8 cellular contexts compared by ENCODE assay signal in the genomic region with DNA sequence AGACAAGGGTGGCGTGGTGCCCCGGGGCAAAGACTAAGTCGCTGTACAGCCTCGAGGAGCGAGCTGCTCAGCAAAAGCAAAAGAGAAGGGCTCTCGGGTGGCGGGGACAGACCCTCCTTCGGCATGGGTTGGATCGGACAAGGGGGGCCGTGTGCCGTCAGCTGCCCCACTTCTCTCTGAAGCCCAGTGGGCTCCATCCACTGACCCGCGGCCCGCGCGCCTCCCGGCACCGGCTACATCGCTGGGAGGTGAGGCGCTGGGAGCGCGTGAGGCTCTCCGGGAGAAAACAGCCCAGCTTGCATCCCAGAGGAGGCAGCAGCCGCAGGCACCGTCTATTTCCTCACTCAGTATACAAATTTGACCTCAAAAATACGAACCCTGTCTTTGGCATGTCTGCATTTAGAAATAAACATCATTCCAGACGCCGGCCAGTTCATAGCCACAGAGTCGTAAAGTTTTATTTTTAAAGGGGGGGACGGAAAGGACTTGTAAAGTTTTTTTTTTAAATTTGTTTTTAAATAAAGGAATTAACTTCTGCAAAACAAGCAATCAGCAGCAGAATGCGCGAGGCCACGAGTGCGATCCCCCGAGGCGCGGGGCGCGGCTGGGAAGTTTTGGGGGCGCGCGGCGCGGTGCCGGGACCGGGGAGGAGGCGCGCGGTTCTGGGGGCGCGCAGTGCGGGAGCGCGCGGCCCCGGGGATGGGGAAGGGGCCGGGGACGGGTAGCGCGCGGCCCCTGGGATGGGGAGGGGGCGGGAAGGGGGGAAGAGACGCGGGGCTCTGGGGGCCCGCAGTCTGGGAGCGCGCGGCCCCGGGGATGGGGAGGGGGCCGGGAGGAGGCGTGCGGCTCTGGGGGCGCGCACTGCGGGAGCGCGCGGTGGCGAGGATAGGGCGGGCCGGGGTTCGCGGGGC. TPM values are rescaled to one million over a fixed set of nuclear protein-coding genes. Genes with fewer than 3 reads are reported as not detected.
DNase-seq lines count a peak whose midpoint lies in the region; ATAC-seq and TF ChIP-seq lines count a peak whose summit lies in the region.

No MANE protein-coding gene starts in this region.

- POLR2A ChIA-PET in OCI-LY7 (lab: Charles Lee) = interaction anchor here (0.5 kb wide), 1 partner anchor 29 kb away, joined by 3 read pairs; no protein-coding TSS in a partner anchor

- peak overlapping the region; percentile 17; the same call in 1 of the 2 replicates for H2AFZ ChIP-seq in OCI-LY7 (ENCODE audit: low read length)

- TF ChIP-seq CTCF in OCI-LY7 (conservative IDR thresholded peaks at IDR 0.05; ENCODE audit: low read length) = no peak

- peaks cover 10% of the 10 kb centered on the region for H3K4me1 ChIP-seq in OCI-LY7 (ENCODE audit: insufficient read depth, low read length, poor library complexity, severe bottlenecking)

- peak overlapping the region; percentile 64 for H3K4me2 ChIP-seq in OCI-LY7 (ENCODE audit: low read length)

- H3K27ac Mint-ChIP-seq in central memory CD8-positive, alpha-beta T cell (ENCODE audit: low read depth) = peak overlapping the region; percentile 74

- H3K9me3 Mint-ChIP-seq in central memory CD8-positive, alpha-beta T cell = no peaks in the 10 kb centered on the region

- peaks cover 51% of the 10 kb centered on the region for H3K4me1 Mint-ChIP-seq in central memory CD8-positive, alpha-beta T cell

- peak; percentile 67 for DNase-seq in activated CD8-positive, alpha-beta memory T cell treated with anti-CD3 and anti-CD28 coated beads for 24 hours
- no peak for DNase-seq in activated CD8-positive, alpha-beta memory T cell treated with anti-CD3 and anti-CD28 coated beads, Interleukin-2, amount 50 U/mL, for 48 hours
- DNase-seq in OCI-LY7 (ENCODE audit: low spot score) = peak; percentile 40
- DNase-seq in central memory CD8-positive, alpha-beta T cell (ENCODE audit: low spot score in 2 of 2) = no peak
- peak; percentile 82 for DNase-seq in islet precursor cell
- no peak for DNase-seq in DMS153 treated with DMSO at 0.1 percent for 48 hours (lab: John Stamatoyannopoulos, UW; ENCODE audit: unreplicated experiment)

- CTCF ChIA-PET in OCI-LY7 (lab: Charles Lee; ENCODE audit: unreplicated experiment) = no interaction called here

- no peaks in the 10 kb centered on the region for H4K20me1 ChIP-seq in OCI-LY7 (ENCODE audit: insufficient read depth, low read length)

- H3K4me3 ChIP-seq in OCI-LY7 (ENCODE audit: low read depth, low read length, poor library complexity, severe bottlenecking) (peak overlapping the region; percentile 62), skin epidermis (peak overlapping the region; percentile 51 to 75 (median 67))

- no peaks in the 10 kb centered on the region for H3K79me2 ChIP-seq in OCI-LY7 (ENCODE audit: insufficient read depth, low read depth, low read length)

- ATAC-seq in HG02798 (IDR thresholded peaks at IDR 0.05; ENCODE audit: poor library complexity, unreplicated experiment) = peak; percentile 15
- ATAC-seq in central memory CD8-positive, alpha-beta T cell (replicated peaks; ENCODE audit: extremely low read depth, poor library complexity, severe bottlenecking) = no peak

- H3K27ac ChIP-seq in OCI-LY7 (ENCODE audit: low read depth, low read length, poor library complexity, severe bottlenecking) (no peak overlapping the region), skin epidermis (peak overlapping the region in 13 of 21 experiments; percentile 4 to 81 (median 71))

- intact Hi-C loops in OCI-LY7 (cut with micrococcal nuclease; ENCODE audit: unreplicated experiment) = loop anchor here (10.0 kb wide), 1 partner anchor 1667 kb away; a partner anchor contains a TSS

- peaks cover 22% of the 10 kb centered on the region for H3K27me3 Mint-ChIP-seq in central memory CD8-positive, alpha-beta T cell

- peak overlapping the region; percentile 86 for H3K4me3 Mint-ChIP-seq in central memory CD8-positive, alpha-beta T cell

- no TSS peak for BruUV-seq in OCI-LY7 (replicated peaks; lab: Mats Ljungman, UMichigan)

- H3K9me3 ChIP-seq in OCI-LY7 (ENCODE audit: low read length) = no peaks in the 10 kb centered on the region

- peaks cover 3% of the 10 kb centered on the region; the same call in 1 of the 2 replicates for H3K36me3 ChIP-seq in OCI-LY7 (ENCODE audit: insufficient read depth, low read length)

- peaks cover 3% of the 10 kb centered on the region for H3K36me3 Mint-ChIP-seq in central memory CD8-positive, alpha-beta T cell (ENCODE audit: insufficient read depth)

- no peaks in the 10 kb centered on the region for H3K9me2 ChIP-seq in OCI-LY7 (ENCODE audit: insufficient read depth, low read length)

RNA-seq across cellular contexts. Expression of a gene that starts 0.6 kb away (rescaled TPM):
- total RNA-seq in OCI-LY7 (2014; rRNA removed; shearing (Covaris generic)) = 1.2 and 2.8 TPM in 2 replicates
- total RNA-seq in OCI-LY7 (2022) = 2.8 and 3.1 TPM in 2 replicates

Comparison
In these comparisons a context has a peak if more than half of its experiments do, and no peak if none do; other contexts are left out.
1. DNase-seq: peak in activated CD8-positive, alpha-beta memory T cell treated with anti-CD3 and anti-CD28 coated beads for 24 hours (single experiment), OCI-LY7 (single experiment) and islet precursor cell (single experiment); none in activated CD8-positive, alpha-beta memory T cell treated with anti-CD3 and anti-CD28 coated beads, Interleukin-2, amount 50 U/mL, for 48 hours (single experiment), central memory CD8-positive, alpha-beta T cell (0 of 2) and DMS153 treated with DMSO at 0.1 percent for 48 hours (single experiment).